Comparison of ENCODE assay signal across 12 cellular contexts in the genomic region with DNA sequence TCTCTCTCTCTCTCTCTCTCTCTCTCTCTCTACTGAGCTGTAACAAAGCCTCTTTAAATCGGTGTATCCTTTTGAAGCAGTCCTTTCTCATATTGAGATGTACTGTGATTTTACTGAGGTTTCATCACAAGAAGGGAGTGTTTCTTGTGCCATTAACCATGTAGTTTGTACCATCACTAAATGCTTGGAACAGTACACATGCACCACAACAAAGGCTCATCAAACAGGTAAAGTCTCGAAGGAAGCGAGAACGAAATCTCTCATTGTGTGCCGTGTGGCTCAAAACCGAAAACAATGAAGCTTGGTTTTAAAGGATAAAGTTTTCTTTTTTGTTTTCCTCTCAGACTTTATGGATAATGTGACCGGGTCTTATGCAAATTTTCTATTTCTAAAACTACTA.
"Had no signal": no experiment of that assay in that cellular context is flagged by ENCODE, and none has a peak within 500 bp of the region (broad histone marks: within the 10 kb centered on the region; RNA-seq: fewer than 3 reads in every experiment).

No MANE protein-coding gene starts in this region.

- ATAC-seq: effector memory CD8-positive, alpha-beta T cell; left cardiac atrium; natural killer cell treated with Interleukin-12 subunit alpha and Interleukin-12 subunit beta and Interleukin-15 and Interleukin-18, amount 100 ng/mL, for 72 hours; stimulated activated memory B cell treated with anti-CD40 and anti-IgM and Interleukin-4, amounts not matched to agents 10 μg/mL and 1 μg/mL and 100 μg/mL, for 72 hours had no signal

- H3K9me3 Mint-ChIP-seq: activated T-helper 1 cell treated with anti-CD3 and anti-CD28 coated beads, Interleukin-12 subunit alpha, Interleukin-12 subunit beta, Interleukin-2, Interleukin-4 antibody, amounts not matched to agents 30 ng/mL and 10 ng/mL and 1 ng/mL, durations not matched to agents 14 hours and 24 hours and 36 hours; effector memory CD8-positive, alpha-beta T cell; natural killer cell treated with Interleukin-12 subunit alpha and Interleukin-12 subunit beta and Interleukin-15 and Interleukin-18, amount 100 ng/mL, for 72 hours; stimulated activated memory B cell treated with anti-CD40 and anti-IgM and Interleukin-4, amounts not matched to agents 10 μg/mL and 1 μg/mL and 100 μg/mL, for 72 hours had no signal

- H3K4me1 Mint-ChIP-seq: stimulated activated memory B cell treated with anti-CD40 and anti-IgM and Interleukin-4, amounts not matched to agents 10 μg/mL and 1 μg/mL and 100 μg/mL, for 72 hours had no signal

- H3K4me3 Mint-ChIP-seq: activated T-helper 1 cell treated with anti-CD3 and anti-CD28 coated beads, Interleukin-12 subunit alpha, Interleukin-12 subunit beta, Interleukin-2, Interleukin-4 antibody, amounts not matched to agents 30 ng/mL and 10 ng/mL and 1 ng/mL, durations not matched to agents 14 hours and 24 hours and 36 hours; effector memory CD8-positive, alpha-beta T cell; natural killer cell treated with Interleukin-12 subunit alpha and Interleukin-12 subunit beta and Interleukin-15 and Interleukin-18, amount 100 ng/mL, for 72 hours; stimulated activated memory B cell treated with anti-CD40 and anti-IgM and Interleukin-4, amounts not matched to agents 10 μg/mL and 1 μg/mL and 100 μg/mL, for 72 hours had no signal

- DNase-seq: activated CD4-positive, alpha-beta T cell treated with anti-CD3 and anti-CD28 coated beads for 4 hours; activated CD8-positive, alpha-beta memory T cell treated with anti-CD3 and anti-CD28 coated beads, Interleukin-2, amount 50 U/mL, for 4 hours; effector memory CD8-positive, alpha-beta T cell; foreskin fibroblast; left cardiac atrium; mesendoderm; posterior cingulate gyrus; sigmoid colon; stimulated activated CD4-positive, alpha-beta T cell treated with anti-CD3 and anti-CD28 coated beads, Interleukin-4, amount 100 ng/mL, for 24 hours had no signal

- H3K27me3 Mint-ChIP-seq: effector memory CD8-positive, alpha-beta T cell; natural killer cell treated with Interleukin-12 subunit alpha and Interleukin-12 subunit beta and Interleukin-15 and Interleukin-18, amount 100 ng/mL, for 72 hours; stimulated activated memory B cell treated with anti-CD40 and anti-IgM and Interleukin-4, amounts not matched to agents 10 μg/mL and 1 μg/mL and 100 μg/mL, for 72 hours had no signal

- H3K27ac Mint-ChIP-seq: activated T-helper 1 cell treated with anti-CD3 and anti-CD28 coated beads, Interleukin-12 subunit alpha, Interleukin-12 subunit beta, Interleukin-2, Interleukin-4 antibody, amounts not matched to agents 30 ng/mL and 10 ng/mL and 1 ng/mL, durations not matched to agents 14 hours and 24 hours and 36 hours; effector memory CD8-positive, alpha-beta T cell; stimulated activated memory B cell treated with anti-CD40 and anti-IgM and Interleukin-4, amounts not matched to agents 10 μg/mL and 1 μg/mL and 100 μg/mL, for 72 hours had no signal
